In genomic region chr1:5646486-5646885, GRCh38 we compare ENCODE assay signal across 13 cellular contexts.
"Had no signal": no experiment of that assay in that cellular context is flagged by ENCODE, and none has a peak within 500 bp of the region (broad histone marks: within the 10 kb centered on the region; RNA-seq: fewer than 3 reads in every experiment).

No MANE protein-coding gene starts in this region.

- H3K36me3 ChIP-seq: tibial nerve had no signal

- ATAC-seq: activated T-cell treated with anti-CD3 and anti-CD28 coated beads, Interleukin-2, amount 50 U/mL, for 4 hours; stimulated activated memory B cell treated with anti-CD40 and anti-IgM and Interleukin-4, amounts not matched to agents 10 μg/mL and 1 μg/mL and 100 μg/mL, for 72 hours; T-helper 17 cell; WTC11 had no signal

- H3K27ac ChIP-seq: parathyroid adenoma, tibial nerve had no signal

- H3K4me1 ChIP-seq: parathyroid adenoma, tibial nerve had no signal

- DNase-seq: activated CD4-positive, alpha-beta T cell treated with anti-CD3 and anti-CD28 coated beads for 48 hours; activated gamma-delta T cell; activated T-cell treated with anti-CD3 and anti-CD28 coated beads, Interleukin-2, amount 50 U/mL, for 4 hours; amygdala; cerebellar nuclear complex; dermis blood vessel endothelial cell; hippocampal formation; left cardiac atrium; T-helper 17 cell had no signal

- H3K4me3 ChIP-seq: tibial nerve had no signal
